ENCODE assay signal across 1 cellular context in genomic region chr3:46110701-46111493, GRCh38.
TF ChIP-seq lines count a peak whose summit lies in the region.

No MANE protein-coding gene starts in this region.

TF ChIP-seq in HEK293, 187 proteins besides CTCF, POLR2A, EP300 and RAD21 (continued from another document):
- TF ChIP-seq ZNF398 (tag by site-specific recombination; IDR thresholded peaks at IDR 0.05) (peak; percentile 17; the same call in 1 of the 2 replicates), SCRT2 (tag by site-specific recombination; IDR thresholded peaks at IDR 0.05) (peak; percentile 84), SP7 (tag by site-specific recombination; IDR thresholded peaks at IDR 0.05) (peak; percentile 51; the same call in 1 of the 2 replicates), ZBTB17 (tag by site-specific recombination; IDR thresholded peaks at IDR 0.05) (peak; percentile 26; the same call in 1 of the 2 replicates), ZNF692 (tag by site-specific recombination; IDR thresholded peaks at IDR 0.05) (no peak), GLI2 (tag by site-specific recombination; IDR thresholded peaks at IDR 0.05; ENCODE audit: borderline replicate concordance, low read depth) (no peak), KLF17 (tag by site-specific recombination; IDR thresholded peaks at IDR 0.05) (no peak), SP2 (tag by site-specific recombination; IDR thresholded peaks at IDR 0.05) (0 out of 2 replicates have a peak, but pooled peaks have one; percentile 12), ZNF776 (tag by site-specific recombination; IDR thresholded peaks at IDR 0.05; ENCODE audit: borderline replicate concordance) (no peak), ZNF350 (tag by site-specific recombination; IDR thresholded peaks at IDR 0.05) (no peak), PBX3 (CRISPR knock-in tag; IDR thresholded peaks at IDR 0.05) (no peak), PATZ1 (tag by site-specific recombination; IDR thresholded peaks at IDR 0.05) (0 out of 2 replicates have a peak, but pooled peaks have one; percentile 32), OVOL3 (tag by site-specific recombination; IDR thresholded peaks at IDR 0.05) (no peak), ZNF10 (tag by site-specific recombination; IDR thresholded peaks at IDR 0.05) (no peak), GFI1B (tag by site-specific recombination; IDR thresholded peaks at IDR 0.05) (no peak), ZNF600 (tag by site-specific recombination; IDR thresholded peaks at IDR 0.05) (peak; percentile 21; the same call in 1 of the 2 replicates), ZXDB (tag by site-specific recombination; IDR thresholded peaks at IDR 0.05) (0 out of 2 replicates have a peak, but pooled peaks have one; percentile 18), ZBTB10 (tag by site-specific recombination; IDR thresholded peaks at IDR 0.05) (no peak), REST (tag by site-specific recombination; IDR thresholded peaks at IDR 0.05) (no peak), ZBTB26 (tag by site-specific recombination; optimal IDR thresholded peaks at IDR 0.05) (no peak), ZNF394 (tag by site-specific recombination; IDR thresholded peaks at IDR 0.05; ENCODE audit: borderline replicate concordance) (no peak), ZNF629 (tag by site-specific recombination; IDR thresholded peaks at IDR 0.05) (peak; percentile 58), ZNF366 (tag by site-specific recombination; conservative IDR thresholded peaks at IDR 0.05) (0 out of 2 replicates have a peak, but pooled peaks have one; percentile 23), PRDM10 (tag by site-specific recombination; IDR thresholded peaks at IDR 0.05) (peak; percentile 86), ZBTB21 (tag by site-specific recombination; IDR thresholded peaks at IDR 0.05) (peak; percentile 48; the same call in 1 of the 2 replicates)
